27 cellular contexts compared by ENCODE assay signal in genomic region chr6:137040393-137040792, GRCh38. TPM values are rescaled to one million over a fixed set of nuclear protein-coding genes. Genes with fewer than 3 reads are reported as not detected.
DNase-seq lines count a peak whose midpoint lies in the region; ATAC-seq and TF ChIP-seq lines count a peak whose summit lies in the region.
"Had no signal": no experiment of that assay in that cellular context is flagged by ENCODE, and none has a peak within 500 bp of the region (broad histone marks: within the 10 kb centered on the region; RNA-seq: fewer than 3 reads in every experiment).

No MANE protein-coding gene starts in this region.

- ATAC-seq in DND-41 (ENCODE audit: insufficient read depth, low read depth) (no peak), HCT116 (no peak), HG02642 (IDR thresholded peaks at IDR 0.05; ENCODE audit: poor library complexity, unreplicated experiment) (no peak), HG02973 (IDR thresholded peaks at IDR 0.05; ENCODE audit: unreplicated experiment) (no peak)
- ATAC-seq: activated T-cell treated with anti-CD3 and anti-CD28 coated beads, Interleukin-2, amount 50 U/mL, for 4 hours; stimulated activated naive B cell treated with anti-CD40 and anti-IgM and Interleukin-4, amounts not matched to agents 10 μg/mL and 1 μg/mL and 100 μg/mL, for 72 hours had no signal

- H2BK15ac ChIP-seq in mesendoderm (replicated peaks; ENCODE audit: low read depth), result no peak overlapping the region

- H4K20me1 ChIP-seq in DND-41 (ENCODE audit: insufficient read depth, low read length) (peaks cover 2% of the 10 kb centered on the region; the same call in 1 of the 2 replicates), HCT116 (ENCODE audit: insufficient read depth) (no peaks in the 10 kb centered on the region)

- no peak overlapping the region for H3K23ac ChIP-seq in mesendoderm (ENCODE audit: low read length)

- H3K4me1 ChIP-seq in DND-41 (ENCODE audit: insufficient read depth, low read length), result no peaks in the 10 kb centered on the region
- H3K4me1 ChIP-seq in HCT116 (ENCODE audit: control insufficient read depth in 1 of 2, insufficient read depth in 2 of 2, low read length in 2 of 2), result peaks cover 2 to 15% of the 10 kb centered on the region in 2 experiments; a peak in 3 of 4 replicates
- H3K4me1 ChIP-seq in mesendoderm (ENCODE audit: control insufficient read depth, low read depth, low read length), result no peaks in the 10 kb centered on the region

- no peaks in the 10 kb centered on the region for H3K79me1 ChIP-seq in mesendoderm (ENCODE audit: low read length)

- TF ChIP-seq CTCF in DND-41 (IDR thresholded peaks at IDR 0.05; ENCODE audit: borderline replicate concordance, extremely low read depth, low read length, poor library complexity, severe bottlenecking) (peak; percentile 22), HCT116 (IDR thresholded peaks at IDR 0.05 in 2 of 3, conservative IDR thresholded peaks at IDR 0.05 in 1 of 3; ENCODE audit: borderline replicate concordance in 1 of 3, insufficient read depth in 1 of 3, low read depth in 2 of 3, low read length in 2 of 3) (peak in 2 of 3 experiments; percentile 34 to 46; a peak in 4 of 6 replicates), brain microvascular endothelial cell (IDR thresholded peaks at IDR 0.05; ENCODE audit: low read depth, low read length, missing control alignments) (peak; percentile 27), dorsolateral prefrontal cortex (IDR thresholded peaks at IDR 0.05 in 54 of 56, conservative IDR thresholded peaks at IDR 0.05 in 2 of 56; ENCODE audit: low read depth in 1 of 56, partially characterized antibody in 56 of 56) (peak in 3 of 56 donors; percentile 11 to 19 (median 12))

- no peak overlapping the region for H4K5ac ChIP-seq in mesendoderm (ENCODE audit: low read length)

- no peak overlapping the region for H3K56ac ChIP-seq in mesendoderm (ENCODE audit: low read length)

- H3K36me3 ChIP-seq in DND-41 (ENCODE audit: insufficient read depth, low read length), result no peaks in the 10 kb centered on the region
- H3K36me3 ChIP-seq in HCT116 (ENCODE audit: control insufficient read depth in 1 of 2, insufficient read depth in 2 of 2, low read length in 2 of 2), result no peaks in the 10 kb centered on the region
- no peaks in the 10 kb centered on the region for H3K36me3 ChIP-seq in brain microvascular endothelial cell (replicated peaks)
- no peaks in the 10 kb centered on the region for H3K36me3 ChIP-seq in mesendoderm (ENCODE audit: control insufficient read depth, insufficient read depth, low read length)
- H3K36me3 ChIP-seq: BLaER1, esophagus squamous epithelium, upper lobe of left lung had no signal

- no peaks in the 10 kb centered on the region for H3K9me2 ChIP-seq in HCT116 (ENCODE audit: insufficient read depth)

- DNase-seq in DND-41, result no peak
- DNase-seq in HCT116 (ENCODE audit: low read depth, low spot score), result no peak
- no peak for DNase-seq in brain microvascular endothelial cell
- peak; percentile 21 for DNase-seq in mesendoderm
- DNase-seq in dorsolateral prefrontal cortex, result no peak
- no peak for DNase-seq in stimulated activated CD4-positive, alpha-beta T cell treated with anti-CD3 and anti-CD28 coated beads, Interleukin-15, amount 100 ng/mL, for 24 hours
- DNase-seq: activated CD4-positive, alpha-beta T cell treated with anti-CD3 and anti-CD28 coated beads for 48 hours; activated gamma-delta T cell treated with Interleukin-2 at 50 U/mL for 16 hours; activated naive CD8-positive, alpha-beta T cell treated with anti-CD3 and anti-CD28 coated beads, Interleukin-2, amount 10 ng/mL, durations not matched to agents 7 days and 5 days; activated T-cell treated with anti-CD3 and anti-CD28 coated beads, Interleukin-2, amount 50 U/mL, for 4 hours; aorta; cortex of kidney; DMS153; esophagus squamous epithelium; hippocampal formation; NCI-H1048; NCI-H510A treated with DMSO at 0.1 percent for 48 hours; OCI-M1; stimulated activated naive B cell treated with anti-CD40 and anti-IgM and Interleukin-4, amounts not matched to agents 10 μg/mL and 1 μg/mL and 100 μg/mL, for 72 hours; substantia nigra; upper lobe of left lung had no signal

- H3K27me3 ChIP-seq in DND-41 (ENCODE audit: insufficient read depth, low read length, poor library complexity), result peaks cover 68% of the 10 kb centered on the region
- peaks cover 5% of the 10 kb centered on the region; the same call in 1 of the 2 replicates for H3K27me3 ChIP-seq in HCT116 (ENCODE audit: insufficient read depth, low read length)
- peaks cover 2% of the 10 kb centered on the region for H3K27me3 ChIP-seq in brain microvascular endothelial cell (replicated peaks)
- H3K27me3 ChIP-seq in mesendoderm (ENCODE audit: insufficient read depth, low read length, poor library complexity), result peaks cover 12% of the 10 kb centered on the region
- peaks cover 0 to 59% (median 28%) of the 10 kb centered on the region in 45 donors for H3K27me3 ChIP-seq in dorsolateral prefrontal cortex

- POLR2A ChIA-PET in HCT116 (lab: Charles Lee), result no interaction called here

- H2AFZ ChIP-seq in DND-41 (ENCODE audit: low read depth, low read length) (no peak overlapping the region), HCT116 (ENCODE audit: low read depth, low read length, poor library complexity, severe bottlenecking) (no peak overlapping the region)

- TF ChIP-seq RAD21 in HCT116 (IDR thresholded peaks at IDR 0.05; ENCODE audit: low read depth), result no peak

- H2BK120ac ChIP-seq in mesendoderm (ENCODE audit: low read depth, low read length), result no peak overlapping the region

- no TSS peak for BruUV-seq in HCT116 (replicated peaks; lab: Mats Ljungman, UMichigan)

- no peaks in the 10 kb centered on the region for H3K79me2 ChIP-seq in DND-41 (ENCODE audit: insufficient read depth, low read length)
- no peaks in the 10 kb centered on the region for H3K79me2 ChIP-seq in HCT116 (ENCODE audit: insufficient read depth, low read length)
- no peaks in the 10 kb centered on the region for H3K79me2 ChIP-seq in mesendoderm (ENCODE audit: control insufficient read depth, insufficient read depth, low read length)

- H3K4me3 ChIP-seq in DND-41 (ENCODE audit: low read depth in 1 of 2, low read length in 2 of 2), result no peak overlapping the region
- H3K4me3 ChIP-seq in HCT116 (replicated peaks in 1 of 2; ENCODE audit: low read depth in 1 of 2, low read length in 2 of 2), result no peak overlapping the region
- no peak overlapping the region for H3K4me3 ChIP-seq in brain microvascular endothelial cell (ENCODE audit: low read depth, low read length)
- no peak overlapping the region for H3K4me3 ChIP-seq in mesendoderm (ENCODE audit: low read length)
- H3K4me3 ChIP-seq in dorsolateral prefrontal cortex, result no peak overlapping the region
- H3K4me3 ChIP-seq: BLaER1, esophagus squamous epithelium, lung, upper lobe of left lung had no signal

- no peak overlapping the region for H4K8ac ChIP-seq in mesendoderm (ENCODE audit: low read depth, low read length)

- no peak overlapping the region for H2AK5ac ChIP-seq in mesendoderm (ENCODE audit: low read length)

- RAD21 ChIA-PET in HCT116 (lab: Charles Lee; ENCODE audit: low non-redundant PET in 1 of 2, low total read pairs in 2 of 2, uncharacterized antibody in 2 of 2, unreplicated experiment in 2 of 2), result no interaction called here

- H3K9me3 ChIP-seq in DND-41 (ENCODE audit: insufficient read depth, low read length, severe bottlenecking), result no peaks in the 10 kb centered on the region
- H3K9me3 ChIP-seq in HCT116 (ENCODE audit: control insufficient read depth in 1 of 2, insufficient read depth in 1 of 2, low read depth in 1 of 2, low read length in 2 of 2), result no peaks in the 10 kb centered on the region
- H3K9me3 ChIP-seq: esophagus squamous epithelium, upper lobe of left lung had no signal

- TF ChIP-seq POLR2A in HCT116 (IDR thresholded peaks at IDR 0.05; ENCODE audit: borderline replicate concordance, extremely low read depth, insufficient read depth, insufficient read length), result no peak

- H3K4ac ChIP-seq in mesendoderm (ENCODE audit: low read depth, low read length), result no peak overlapping the region

- no peak overlapping the region for H3K27ac ChIP-seq in DND-41 (ENCODE audit: low read length)
- H3K27ac ChIP-seq in HCT116 (ENCODE audit: low read depth, low read length), result no peak overlapping the region
- H3K27ac ChIP-seq in brain microvascular endothelial cell, result no peak overlapping the region
- H3K27ac ChIP-seq in mesendoderm (ENCODE audit: low read depth, low read length), result no peak overlapping the region
- no peak overlapping the region for H3K27ac ChIP-seq in dorsolateral prefrontal cortex
- H3K27ac ChIP-seq: BLaER1, esophagus squamous epithelium, upper lobe of left lung had no signal

- CTCF ChIA-PET in HCT116 (lab: Charles Lee), result interaction anchor here (0.7 kb wide), 1 partner anchor 27 kb away, joined by 3 read pairs; no protein-coding TSS in a partner anchor

- H3K4me2 ChIP-seq in DND-41 (ENCODE audit: insufficient read depth, low read length) (no peak overlapping the region), HCT116 (ENCODE audit: low read length) (no peak overlapping the region), mesendoderm (ENCODE audit: low read length) (no peak overlapping the region)
- H3K4me2 ChIP-seq: BLaER1 had no signal

- intact Hi-C loops in HCT116 (cut with micrococcal nuclease) (no loop called here), dorsolateral prefrontal cortex (cut with DNase I) (no loop called here)

- in situ Hi-C loops in brain microvascular endothelial cell (cut with HindIII; ENCODE audit: low pct_ligation_motif_present, low sequenced_read_pairs), result no loop called here

- H3K18ac ChIP-seq in mesendoderm (ENCODE audit: low read length), result no peak overlapping the region

- no peak overlapping the region for H2BK5ac ChIP-seq in mesendoderm (ENCODE audit: low read length)

- H3K9ac ChIP-seq in DND-41 (ENCODE audit: low read depth, low read length) (no peak overlapping the region), HCT116 (ENCODE audit: low read length) (no peak overlapping the region), mesendoderm (ENCODE audit: low read length) (no peak overlapping the region)
- H3K9ac ChIP-seq: BLaER1 had no signal

TF ChIP-seq in HCT116, 20 proteins besides CTCF, POLR2A, EP300 and RAD21:
- no peak for TF ChIP-seq EZH2 (IDR thresholded peaks at IDR 0.05)
- no peak for TF ChIP-seq JUND (IDR thresholded peaks at IDR 0.05)
- no peak for TF ChIP-seq SRF (IDR thresholded peaks at IDR 0.05; ENCODE audit: low read depth)
- no peak for TF ChIP-seq ELF1 (IDR thresholded peaks at IDR 0.05; ENCODE audit: borderline replicate concordance, low read depth)
- no peak for TF ChIP-seq POLR2AphosphoS5 (IDR thresholded peaks at IDR 0.05; ENCODE audit: low read depth, low read length)
- TF ChIP-seq EZH2phosphoT487 (IDR thresholded peaks at IDR 0.05; ENCODE audit: borderline replicate concordance), result no peak
- TF ChIP-seq CEBPB (IDR thresholded peaks at IDR 0.05; ENCODE audit: low read depth), result no peak
- no peak for TF ChIP-seq ZNF274 (IDR thresholded peaks at IDR 0.05; ENCODE audit: low read depth, low read length)
- TF ChIP-seq TCF7L2 (IDR thresholded peaks at IDR 0.05; ENCODE audit: borderline replicate concordance, extremely low read depth, insufficient read depth, insufficient read length), result no peak

RNA-seq across cellular contexts. Expression of gene IL20RA, which starts 4.4 kb away (rescaled TPM):
- 1.1 TPM for total RNA-seq in HCT116 (2021; ENCODE audit: unreplicated experiment)
- polyA plus RNA-seq in HCT116 (2012), result 0.62 and 0.83 TPM in 2 replicates
- polyA plus RNA-seq in mesendoderm (2013, experiment 1 of 2), result 0.59 TPM
- polyA plus RNA-seq in mesendoderm (2013, experiment 2 of 2), result 0.50 TPM
- 1 to 10 TPM in 114 of 120 experiments, under 1 TPM in 6; 0.86 to 4.9 (median 2.1) TPM for total RNA-seq in dorsolateral prefrontal cortex
- total RNA-seq: activated naive CD8-positive, alpha-beta T cell treated with anti-CD3 and anti-CD28 coated beads, Interleukin-2, amount 10 ng/mL, durations not matched to agents 7 days and 5 days; osteocyte; SK-MEL-5 had no signal
- polyA plus RNA-seq: aorta had no signal
